25 cellular contexts compared by ENCODE assay signal in genomic region chr4:109818268-109818667, GRCh38. TPM values are rescaled to one million over a fixed set of nuclear protein-coding genes. Genes with fewer than 3 reads are reported as not detected.
"Had no signal": no experiment of that assay in that cellular context is flagged by ENCODE, and none has a peak within 500 bp of the region (broad histone marks: within the 10 kb centered on the region; RNA-seq: fewer than 3 reads in every experiment).

No MANE protein-coding gene starts in this region.

- H3K4me3 ChIP-seq: cardiac muscle cell, hepatocyte, left lung, lung, ovary, prostate gland, SK-N-MC had no signal

- H3K27ac Mint-ChIP-seq: activated CD4-positive, alpha-beta T cell treated with anti-CD3 and anti-CD28 coated beads, Interleukin-2, amount 10 ng/mL, durations not matched to agents 24 days and 14 days; activated naive CD8-positive, alpha-beta T cell treated with anti-CD3 and anti-CD28 coated beads, Interleukin-2, amount 10 ng/mL, durations not matched to agents 7 days and 5 days; dendritic cell treated with granulocyte-macrophage colony-stimulating factor and Interleukin-4, amounts not matched to agents 40 ng/mL and 50 ng/mL, for 4 days; mesothelial cell of epicardium; stimulated activated naive B cell treated with anti-CD40 and anti-IgM and Interleukin-4, amounts not matched to agents 10 μg/mL and 1 μg/mL and 100 μg/mL, for 72 hours had no signal

- H3K36me3 ChIP-seq: ovary had no signal

- H3K36me3 Mint-ChIP-seq: natural killer cell had no signal

- H3K9me3 Mint-ChIP-seq: activated CD4-positive, alpha-beta T cell treated with anti-CD3 and anti-CD28 coated beads, Interleukin-2, amount 10 ng/mL, durations not matched to agents 24 days and 14 days; activated naive CD8-positive, alpha-beta T cell treated with anti-CD3 and anti-CD28 coated beads, Interleukin-2, amount 10 ng/mL, durations not matched to agents 7 days and 5 days; dendritic cell treated with granulocyte-macrophage colony-stimulating factor and Interleukin-4, amounts not matched to agents 40 ng/mL and 50 ng/mL, for 4 days; immature natural killer cell; mesothelial cell of epicardium; natural killer cell; stimulated activated naive B cell treated with anti-CD40 and anti-IgM and Interleukin-4, amounts not matched to agents 10 μg/mL and 1 μg/mL and 100 μg/mL, for 72 hours had no signal

- H3K27me3 Mint-ChIP-seq: activated CD4-positive, alpha-beta T cell treated with anti-CD3 and anti-CD28 coated beads, Interleukin-2, amount 10 ng/mL, durations not matched to agents 24 days and 14 days; activated naive CD8-positive, alpha-beta T cell treated with anti-CD3 and anti-CD28 coated beads, Interleukin-2, amount 10 ng/mL, durations not matched to agents 7 days and 5 days; dendritic cell treated with granulocyte-macrophage colony-stimulating factor and Interleukin-4, amounts not matched to agents 40 ng/mL and 50 ng/mL, for 4 days; stimulated activated naive B cell treated with anti-CD40 and anti-IgM and Interleukin-4, amounts not matched to agents 10 μg/mL and 1 μg/mL and 100 μg/mL, for 72 hours had no signal

- H3K27me3 ChIP-seq: cardiac muscle cell, hepatocyte, left lung, ovary had no signal

- H3K9me3 ChIP-seq: left lung, ovary, prostate gland had no signal

- H2AFZ ChIP-seq: hepatocyte had no signal

- DNase-seq: activated CD4-positive, alpha-beta T cell treated with anti-CD3 and anti-CD28 coated beads, Interleukin-2, amount 10 ng/mL, durations not matched to agents 24 days and 14 days; activated gamma-delta T cell treated with Interleukin-2 at 50 U/mL for 16 hours; activated naive CD8-positive, alpha-beta T cell treated with anti-CD3 and anti-CD28 coated beads, Interleukin-2, amount 10 ng/mL, durations not matched to agents 7 days and 5 days; activated T-cell treated with anti-CD3 and anti-CD28 coated beads, Interleukin-2, amount 50 U/mL, for 1 hour; amygdala; effector CD8-positive, alpha-beta T cell; foreskin melanocyte; immature natural killer cell; left lung; natural killer cell; ovary; stimulated activated CD4-positive, alpha-beta T cell treated with anti-CD3 and anti-CD28 coated beads, Interleukin-2, amount 100 ng/mL, for 48 hours; stimulated activated CD8-positive, alpha-beta memory T cell treated with anti-CD3 and anti-CD28 coated beads, Interleukin-4, amount 100 ng/mL, for 48 hours; stimulated activated naive B cell treated with anti-CD40 and anti-IgM and Interleukin-4, amounts not matched to agents 10 μg/mL and 1 μg/mL and 100 μg/mL, for 72 hours; SW 1271 had no signal

- ATAC-seq: esophagus mucosa; left lung; natural killer cell; stimulated activated naive B cell treated with anti-CD40 and anti-IgM and Interleukin-4, amounts not matched to agents 10 μg/mL and 1 μg/mL and 100 μg/mL, for 72 hours had no signal

- H3K4me3 Mint-ChIP-seq: activated CD4-positive, alpha-beta T cell treated with anti-CD3 and anti-CD28 coated beads, Interleukin-2, amount 10 ng/mL, durations not matched to agents 24 days and 14 days; activated naive CD8-positive, alpha-beta T cell treated with anti-CD3 and anti-CD28 coated beads, Interleukin-2, amount 10 ng/mL, durations not matched to agents 7 days and 5 days; dendritic cell treated with granulocyte-macrophage colony-stimulating factor and Interleukin-4, amounts not matched to agents 40 ng/mL and 50 ng/mL, for 4 days; immature natural killer cell; mesothelial cell of epicardium; stimulated activated naive B cell treated with anti-CD40 and anti-IgM and Interleukin-4, amounts not matched to agents 10 μg/mL and 1 μg/mL and 100 μg/mL, for 72 hours had no signal

- H3K27ac ChIP-seq: cardiac muscle cell, hepatocyte, left lung, ovary, prostate gland, SK-N-MC had no signal

RNA-seq across cellular contexts. Expression of gene RRH, which starts 9.5 kb away (rescaled TPM):
- total RNA-seq: activated CD4-positive, alpha-beta T cell treated with anti-CD3 and anti-CD28 coated beads, Interleukin-2, amount 10 ng/mL, durations not matched to agents 24 days and 14 days; activated naive CD8-positive, alpha-beta T cell treated with anti-CD3 and anti-CD28 coated beads, Interleukin-2, amount 10 ng/mL, durations not matched to agents 7 days and 5 days; cardiac muscle cell; hepatocyte; kidney epithelial cell had no signal
- polyA plus RNA-seq: hepatocyte had no signal

RNA-seq across cellular contexts. Expression of gene CFI, which starts 16.5 kb away (rescaled TPM):
- total RNA-seq: activated CD4-positive, alpha-beta T cell treated with anti-CD3 and anti-CD28 coated beads, Interleukin-2, amount 10 ng/mL, durations not matched to agents 24 days and 14 days; activated naive CD8-positive, alpha-beta T cell treated with anti-CD3 and anti-CD28 coated beads, Interleukin-2, amount 10 ng/mL, durations not matched to agents 7 days and 5 days; natural killer cell; T-helper 2 cell treated with Interferon-gamma antibody and Interleukin-4, amounts not matched to agents 100 ng/mL and 5 ng/mL, for 36 hours had no signal
- polyA plus RNA-seq: immature natural killer cell had no signal

RNA-seq across cellular contexts. Expression of gene LRIT3, which starts 29.6 kb away (rescaled TPM):
- polyA plus RNA-seq: hepatocyte, immature natural killer cell had no signal
